ENCODE assay signal across 1 cellular context in the genomic region with DNA sequence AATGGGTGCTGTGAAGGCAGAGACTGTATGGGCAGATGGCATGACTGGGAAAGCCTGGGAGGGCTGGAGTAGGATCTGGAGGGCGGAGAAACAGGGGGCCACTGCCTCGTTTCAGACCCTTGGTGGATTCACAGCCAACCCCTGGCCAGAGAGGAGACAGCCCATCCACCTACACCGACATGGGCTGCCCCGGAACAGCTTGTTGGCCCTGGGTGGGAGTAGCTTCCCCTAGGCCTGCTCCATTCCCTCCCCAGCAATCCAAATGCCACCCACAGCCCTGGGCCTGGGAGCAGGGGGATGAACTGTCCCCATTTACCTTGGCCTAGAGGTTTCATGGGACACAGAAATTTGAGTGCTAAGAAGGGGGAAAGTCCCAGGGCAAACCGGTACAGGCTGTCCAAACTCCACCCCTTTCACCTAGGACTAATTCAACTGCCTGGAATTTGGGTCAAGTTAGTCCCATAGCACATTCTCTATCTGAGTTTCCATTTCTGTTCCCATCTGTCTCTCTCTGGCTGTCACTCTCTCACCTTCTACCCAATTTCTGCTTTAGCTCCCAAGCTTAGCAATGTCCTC.
TF ChIP-seq lines count a peak whose summit lies in the region.

No MANE protein-coding gene starts in this region.

TF ChIP-seq in IMR-90, 13 proteins besides CTCF, POLR2A, EP300 and RAD21:
- TF ChIP-seq MAFK (IDR thresholded peaks at IDR 0.05; ENCODE audit: low read depth, low read length) = no peak
- no peak for TF ChIP-seq MAZ (IDR thresholded peaks at IDR 0.05; ENCODE audit: borderline replicate concordance, low read depth, low read length)
- no peak for TF ChIP-seq MXI1 (IDR thresholded peaks at IDR 0.05; ENCODE audit: borderline replicate concordance, low read depth, low read length)
- TF ChIP-seq, protein P1, sequence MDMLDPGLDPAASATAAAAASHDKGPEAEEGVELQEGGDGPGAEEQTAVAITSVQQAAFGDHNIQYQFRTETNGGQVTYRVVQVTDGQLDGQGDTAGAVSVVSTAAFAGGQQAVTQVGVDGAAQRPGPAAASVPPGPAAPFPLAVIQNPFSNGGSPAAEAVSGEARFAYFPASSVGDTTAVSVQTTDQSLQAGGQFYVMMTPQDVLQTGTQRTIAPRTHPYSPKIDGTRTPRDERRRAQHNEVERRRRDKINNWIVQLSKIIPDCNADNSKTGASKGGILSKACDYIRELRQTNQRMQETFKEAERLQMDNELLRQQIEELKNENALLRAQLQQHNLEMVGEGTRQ (IDR thresholded peaks at IDR 0.05; ENCODE audit: low read depth, low read length) = no peak
- no peak for TF ChIP-seq NFE2L2 (IDR thresholded peaks at IDR 0.05; ENCODE audit: low read depth, low read length)
- no peak for TF ChIP-seq SMC3 (IDR thresholded peaks at IDR 0.05; ENCODE audit: low read depth, low read length)
- no peak for TF ChIP-seq BHLHE40 (IDR thresholded peaks at IDR 0.05; ENCODE audit: low read depth, low read length)
- TF ChIP-seq CEBPB (IDR thresholded peaks at IDR 0.05; ENCODE audit: low read depth, low read length) = no peak
- TF ChIP-seq FOS (IDR thresholded peaks at IDR 0.05; ENCODE audit: low read depth, low read length) = no peak
- no peak for TF ChIP-seq CHD1 (IDR thresholded peaks at IDR 0.05; ENCODE audit: low read depth, low read length)
- TF ChIP-seq ELK1 (IDR thresholded peaks at IDR 0.05; ENCODE audit: borderline replicate concordance, low read depth, low read length) = no peak
- no peak for TF ChIP-seq RFX5 (IDR thresholded peaks at IDR 0.05; ENCODE audit: low read depth, low read length)
- no peak for TF ChIP-seq RCOR1 (IDR thresholded peaks at IDR 0.05; ENCODE audit: insufficient replicate concordance, low read length)
TF ChIP-seq in IMR-90: peak in this region for 0.
